Comparison of ENCODE assay signal across 1 cellular context in genomic region chr7:92245487-92246362, GRCh38.
A peak's percentile ranks its signal among the peaks of the same experiment; 100 is the strongest.
TF ChIP-seq lines count a peak whose summit lies in the region.

ANKIB1 (plus strand) TSS chr7:92245974; CDS start chr7:92294979, 49,005 bp downstream.
KRIT1 (minus strand) TSS chr7:92245914; CDS start chr7:92242135, 3,779 bp downstream.

TF ChIP-seq in K562, 482 proteins besides CTCF, POLR2A, EP300 and RAD21 (continued from another document and continues in another):
- TF ChIP-seq NFRKB (IDR thresholded peaks at IDR 0.05; ENCODE audit: low read depth) (peak; percentile 88), ZFP36 (IDR thresholded peaks at IDR 0.05; ENCODE audit: low read depth, low read length, partially characterized antibody) (no peak), ZBTB1 (CRISPR knock-in tag; IDR thresholded peaks at IDR 0.05; ENCODE audit: borderline replicate concordance, low read depth) (peak; percentile 74; the same call in 1 of the 2 replicates), SOX6 (IDR thresholded peaks at IDR 0.05) (peak; percentile 23), MTA3 (IDR thresholded peaks at IDR 0.05; ENCODE audit: borderline replicate concordance) (no peak), FOXP4 (CRISPR knock-in tag; IDR thresholded peaks at IDR 0.05; ENCODE audit: borderline replicate concordance) (peak; percentile 20; the same call in 1 of the 2 replicates), CBX3 (IDR thresholded peaks at IDR 0.05; ENCODE audit: borderline replicate concordance in 1 of 2, low read length in 2 of 2) (peak in 1 of 2 experiments; percentile 81; a peak in 2 of 3 replicates), KLF1 (tag; IDR thresholded peaks at IDR 0.05) (peak; percentile 81), ZNF184 (CRISPR knock-in tag; IDR thresholded peaks at IDR 0.05) (no peak), PTTG1 (tag; IDR thresholded peaks at IDR 0.05; ENCODE audit: low read depth) (no peak), TRIM25 (IDR thresholded peaks at IDR 0.05; ENCODE audit: borderline replicate concordance) (no peak), FOXK1 (CRISPR knock-in tag; IDR thresholded peaks at IDR 0.05; ENCODE audit: borderline replicate concordance) (0 out of 2 replicates have a peak, but pooled peaks have one; percentile 24), HDAC2 (IDR thresholded peaks at IDR 0.05) (no peak; the same call in none of the 2 replicates), U2AF2 (optimal IDR thresholded peaks at IDR 0.05; ENCODE audit: low read depth, low read length) (no peak), YBX1 (IDR thresholded peaks at IDR 0.05) (no peak), ZC3H8 (IDR thresholded peaks at IDR 0.05) (peak; percentile 35; the same call in 1 of the 2 replicates), ZNF282 (CRISPR knock-in tag; IDR thresholded peaks at IDR 0.05) (no peak), DPF2 (IDR thresholded peaks at IDR 0.05) (no peak), MAFG (tag; conservative IDR thresholded peaks at IDR 0.05) (no peak), BMI1 (IDR thresholded peaks at IDR 0.05; ENCODE audit: low read length) (no peak), DMBX1 (CRISPR knock-in tag; IDR thresholded peaks at IDR 0.05; ENCODE audit: borderline replicate concordance) (no peak), ZNF316 (IDR thresholded peaks at IDR 0.05) (peak; percentile 54), BHLHE40 (IDR thresholded peaks at IDR 0.05; ENCODE audit: low read length) (no peak), ASH1L (IDR thresholded peaks at IDR 0.05; ENCODE audit: borderline replicate concordance, low read depth, partially characterized antibody) (peak; percentile 76), TCF7L2 (IDR thresholded peaks at IDR 0.05; ENCODE audit: low read depth, low read length) (no peak), SMAD4 (CRISPR knock-in tag; conservative IDR thresholded peaks at IDR 0.05) (peak; percentile 9; the same call in 1 of the 2 replicates), MITF (IDR thresholded peaks at IDR 0.05) (no peak), CEBPB (tag; IDR thresholded peaks at IDR 0.05) (no peak), ZBED1 (IDR thresholded peaks at IDR 0.05) (0 out of 2 replicates have a peak, but pooled peaks have one; percentile 18), SUPT5H (IDR thresholded peaks at IDR 0.05) (peak; percentile 97), MNT (conservative IDR thresholded peaks at IDR 0.05) (peak; percentile 90 to 96), ZSCAN29 (IDR thresholded peaks at IDR 0.05) (peak; percentile 56; the same call in 1 of the 2 replicates)
- TF ChIP-seq, protein P1, sequence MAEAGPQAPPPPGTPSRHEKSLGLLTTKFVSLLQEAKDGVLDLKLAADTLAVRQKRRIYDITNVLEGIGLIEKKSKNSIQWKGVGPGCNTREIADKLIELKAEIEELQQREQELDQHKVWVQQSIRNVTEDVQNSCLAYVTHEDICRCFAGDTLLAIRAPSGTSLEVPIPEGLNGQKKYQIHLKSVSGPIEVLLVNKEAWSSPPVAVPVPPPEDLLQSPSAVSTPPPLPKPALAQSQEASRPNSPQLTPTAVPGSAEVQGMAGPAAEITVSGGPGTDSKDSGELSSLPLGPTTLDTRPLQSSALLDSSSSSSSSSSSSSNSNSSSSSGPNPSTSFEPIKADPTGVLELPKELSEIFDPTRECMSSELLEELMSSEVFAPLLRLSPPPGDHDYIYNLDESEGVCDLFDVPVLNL (CRISPR knock-in tag; IDR thresholded peaks at IDR 0.05; ENCODE audit: low read depth), result no peak
- TF ChIP-seq, protein P2, sequence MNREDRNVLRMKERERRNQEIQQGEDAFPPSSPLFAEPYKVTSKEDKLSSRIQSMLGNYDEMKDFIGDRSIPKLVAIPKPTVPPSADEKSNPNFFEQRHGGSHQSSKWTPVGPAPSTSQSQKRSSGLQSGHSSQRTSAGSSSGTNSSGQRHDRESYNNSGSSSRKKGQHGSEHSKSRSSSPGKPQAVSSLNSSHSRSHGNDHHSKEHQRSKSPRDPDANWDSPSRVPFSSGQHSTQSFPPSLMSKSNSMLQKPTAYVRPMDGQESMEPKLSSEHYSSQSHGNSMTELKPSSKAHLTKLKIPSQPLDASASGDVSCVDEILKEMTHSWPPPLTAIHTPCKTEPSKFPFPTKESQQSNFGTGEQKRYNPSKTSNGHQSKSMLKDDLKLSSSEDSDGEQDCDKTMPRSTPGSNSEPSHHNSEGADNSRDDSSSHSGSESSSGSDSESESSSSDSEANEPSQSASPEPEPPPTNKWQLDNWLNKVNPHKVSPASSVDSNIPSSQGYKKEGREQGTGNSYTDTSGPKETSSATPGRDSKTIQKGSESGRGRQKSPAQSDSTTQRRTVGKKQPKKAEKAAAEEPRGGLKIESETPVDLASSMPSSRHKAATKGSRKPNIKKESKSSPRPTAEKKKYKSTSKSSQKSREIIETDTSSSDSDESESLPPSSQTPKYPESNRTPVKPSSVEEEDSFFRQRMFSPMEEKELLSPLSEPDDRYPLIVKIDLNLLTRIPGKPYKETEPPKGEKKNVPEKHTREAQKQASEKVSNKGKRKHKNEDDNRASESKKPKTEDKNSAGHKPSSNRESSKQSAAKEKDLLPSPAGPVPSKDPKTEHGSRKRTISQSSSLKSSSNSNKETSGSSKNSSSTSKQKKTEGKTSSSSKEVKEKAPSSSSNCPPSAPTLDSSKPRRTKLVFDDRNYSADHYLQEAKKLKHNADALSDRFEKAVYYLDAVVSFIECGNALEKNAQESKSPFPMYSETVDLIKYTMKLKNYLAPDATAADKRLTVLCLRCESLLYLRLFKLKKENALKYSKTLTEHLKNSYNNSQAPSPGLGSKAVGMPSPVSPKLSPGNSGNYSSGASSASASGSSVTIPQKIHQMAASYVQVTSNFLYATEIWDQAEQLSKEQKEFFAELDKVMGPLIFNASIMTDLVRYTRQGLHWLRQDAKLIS (CRISPR knock-in tag; IDR thresholded peaks at IDR 0.05), result 0 out of 2 replicates have a peak, but pooled peaks have one; percentile 73
- TF ChIP-seq, protein P3, sequence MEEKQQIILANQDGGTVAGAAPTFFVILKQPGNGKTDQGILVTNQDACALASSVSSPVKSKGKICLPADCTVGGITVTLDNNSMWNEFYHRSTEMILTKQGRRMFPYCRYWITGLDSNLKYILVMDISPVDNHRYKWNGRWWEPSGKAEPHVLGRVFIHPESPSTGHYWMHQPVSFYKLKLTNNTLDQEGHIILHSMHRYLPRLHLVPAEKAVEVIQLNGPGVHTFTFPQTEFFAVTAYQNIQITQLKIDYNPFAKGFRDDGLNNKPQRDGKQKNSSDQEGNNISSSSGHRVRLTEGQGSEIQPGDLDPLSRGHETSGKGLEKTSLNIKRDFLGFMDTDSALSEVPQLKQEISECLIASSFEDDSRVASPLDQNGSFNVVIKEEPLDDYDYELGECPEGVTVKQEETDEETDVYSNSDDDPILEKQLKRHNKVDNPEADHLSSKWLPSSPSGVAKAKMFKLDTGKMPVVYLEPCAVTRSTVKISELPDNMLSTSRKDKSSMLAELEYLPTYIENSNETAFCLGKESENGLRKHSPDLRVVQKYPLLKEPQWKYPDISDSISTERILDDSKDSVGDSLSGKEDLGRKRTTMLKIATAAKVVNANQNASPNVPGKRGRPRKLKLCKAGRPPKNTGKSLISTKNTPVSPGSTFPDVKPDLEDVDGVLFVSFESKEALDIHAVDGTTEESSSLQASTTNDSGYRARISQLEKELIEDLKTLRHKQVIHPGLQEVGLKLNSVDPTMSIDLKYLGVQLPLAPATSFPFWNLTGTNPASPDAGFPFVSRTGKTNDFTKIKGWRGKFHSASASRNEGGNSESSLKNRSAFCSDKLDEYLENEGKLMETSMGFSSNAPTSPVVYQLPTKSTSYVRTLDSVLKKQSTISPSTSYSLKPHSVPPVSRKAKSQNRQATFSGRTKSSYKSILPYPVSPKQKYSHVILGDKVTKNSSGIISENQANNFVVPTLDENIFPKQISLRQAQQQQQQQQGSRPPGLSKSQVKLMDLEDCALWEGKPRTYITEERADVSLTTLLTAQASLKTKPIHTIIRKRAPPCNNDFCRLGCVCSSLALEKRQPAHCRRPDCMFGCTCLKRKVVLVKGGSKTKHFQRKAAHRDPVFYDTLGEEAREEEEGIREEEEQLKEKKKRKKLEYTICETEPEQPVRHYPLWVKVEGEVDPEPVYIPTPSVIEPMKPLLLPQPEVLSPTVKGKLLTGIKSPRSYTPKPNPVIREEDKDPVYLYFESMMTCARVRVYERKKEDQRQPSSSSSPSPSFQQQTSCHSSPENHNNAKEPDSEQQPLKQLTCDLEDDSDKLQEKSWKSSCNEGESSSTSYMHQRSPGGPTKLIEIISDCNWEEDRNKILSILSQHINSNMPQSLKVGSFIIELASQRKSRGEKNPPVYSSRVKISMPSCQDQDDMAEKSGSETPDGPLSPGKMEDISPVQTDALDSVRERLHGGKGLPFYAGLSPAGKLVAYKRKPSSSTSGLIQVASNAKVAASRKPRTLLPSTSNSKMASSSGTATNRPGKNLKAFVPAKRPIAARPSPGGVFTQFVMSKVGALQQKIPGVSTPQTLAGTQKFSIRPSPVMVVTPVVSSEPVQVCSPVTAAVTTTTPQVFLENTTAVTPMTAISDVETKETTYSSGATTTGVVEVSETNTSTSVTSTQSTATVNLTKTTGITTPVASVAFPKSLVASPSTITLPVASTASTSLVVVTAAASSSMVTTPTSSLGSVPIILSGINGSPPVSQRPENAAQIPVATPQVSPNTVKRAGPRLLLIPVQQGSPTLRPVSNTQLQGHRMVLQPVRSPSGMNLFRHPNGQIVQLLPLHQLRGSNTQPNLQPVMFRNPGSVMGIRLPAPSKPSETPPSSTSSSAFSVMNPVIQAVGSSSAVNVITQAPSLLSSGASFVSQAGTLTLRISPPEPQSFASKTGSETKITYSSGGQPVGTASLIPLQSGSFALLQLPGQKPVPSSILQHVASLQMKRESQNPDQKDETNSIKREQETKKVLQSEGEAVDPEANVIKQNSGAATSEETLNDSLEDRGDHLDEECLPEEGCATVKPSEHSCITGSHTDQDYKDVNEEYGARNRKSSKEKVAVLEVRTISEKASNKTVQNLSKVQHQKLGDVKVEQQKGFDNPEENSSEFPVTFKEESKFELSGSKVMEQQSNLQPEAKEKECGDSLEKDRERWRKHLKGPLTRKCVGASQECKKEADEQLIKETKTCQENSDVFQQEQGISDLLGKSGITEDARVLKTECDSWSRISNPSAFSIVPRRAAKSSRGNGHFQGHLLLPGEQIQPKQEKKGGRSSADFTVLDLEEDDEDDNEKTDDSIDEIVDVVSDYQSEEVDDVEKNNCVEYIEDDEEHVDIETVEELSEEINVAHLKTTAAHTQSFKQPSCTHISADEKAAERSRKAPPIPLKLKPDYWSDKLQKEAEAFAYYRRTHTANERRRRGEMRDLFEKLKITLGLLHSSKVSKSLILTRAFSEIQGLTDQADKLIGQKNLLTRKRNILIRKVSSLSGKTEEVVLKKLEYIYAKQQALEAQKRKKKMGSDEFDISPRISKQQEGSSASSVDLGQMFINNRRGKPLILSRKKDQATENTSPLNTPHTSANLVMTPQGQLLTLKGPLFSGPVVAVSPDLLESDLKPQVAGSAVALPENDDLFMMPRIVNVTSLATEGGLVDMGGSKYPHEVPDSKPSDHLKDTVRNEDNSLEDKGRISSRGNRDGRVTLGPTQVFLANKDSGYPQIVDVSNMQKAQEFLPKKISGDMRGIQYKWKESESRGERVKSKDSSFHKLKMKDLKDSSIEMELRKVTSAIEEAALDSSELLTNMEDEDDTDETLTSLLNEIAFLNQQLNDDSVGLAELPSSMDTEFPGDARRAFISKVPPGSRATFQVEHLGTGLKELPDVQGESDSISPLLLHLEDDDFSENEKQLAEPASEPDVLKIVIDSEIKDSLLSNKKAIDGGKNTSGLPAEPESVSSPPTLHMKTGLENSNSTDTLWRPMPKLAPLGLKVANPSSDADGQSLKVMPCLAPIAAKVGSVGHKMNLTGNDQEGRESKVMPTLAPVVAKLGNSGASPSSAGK (IDR thresholded peaks at IDR 0.05), result peak; percentile 80
